In genomic region chr9:129626079-129626943, GRCh38 we compare ENCODE assay signal across 8 cellular contexts. TPM values are rescaled to one million over a fixed set of nuclear protein-coding genes. Genes with fewer than 3 reads are reported as not detected.
A peak's percentile ranks its signal among the peaks of the same experiment; 100 is the strongest.
DNase-seq lines count a peak whose midpoint lies in the region; ATAC-seq and TF ChIP-seq lines count a peak whose summit lies in the region.

A gene with protein sequence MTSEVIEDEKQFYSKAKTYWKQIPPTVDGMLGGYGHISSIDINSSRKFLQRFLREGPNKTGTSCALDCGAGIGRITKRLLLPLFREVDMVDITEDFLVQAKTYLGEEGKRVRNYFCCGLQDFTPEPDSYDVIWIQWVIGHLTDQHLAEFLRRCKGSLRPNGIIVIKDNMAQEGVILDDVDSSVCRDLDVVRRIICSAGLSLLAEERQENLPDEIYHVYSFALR (plus strand): TSS chr9:129626163. CDS start chr9:129632704, 6,541 bp downstream.

- H3F3A ChIP-seq in MM.1S (ENCODE audit: insufficient read depth, low read length) = peaks cover 11% of the 10 kb centered on the region

- H4K20me1 ChIP-seq in MM.1S (ENCODE audit: insufficient read depth, low read length) (peaks cover 17% of the 10 kb centered on the region; the same call in 1 of the 2 replicates), osteoblast (ENCODE audit: insufficient read depth, low read length) (peaks cover 41% of the 10 kb centered on the region)

- H3K4me3 ChIP-seq in HAP-1 (peak within 1 kb of the TSS; percentile 90), MM.1S (ENCODE audit: low read length) (peak within 1 kb of the TSS; percentile 98), osteoblast (ENCODE audit: insufficient read depth, low read length) (peak within 1 kb of the TSS; percentile 78), thoracic aorta (peak within 1 kb of the TSS; percentile 90)

- H3K27me3 ChIP-seq in HAP-1 (ENCODE audit: low read depth) (no peaks in the 10 kb centered on the region), MM.1S (replicated peaks; ENCODE audit: insufficient read depth, low read length) (peaks cover 7% of the 10 kb centered on the region; the same call in 1 of the 2 replicates), osteoblast (ENCODE audit: insufficient read depth, low read length) (no peaks in the 10 kb centered on the region), thoracic aorta (replicated peaks; ENCODE audit: insufficient read depth) (no peaks in the 10 kb centered on the region)

- H3K9me3 ChIP-seq in HAP-1 (no peaks in the 10 kb centered on the region), MM.1S (replicated peaks; ENCODE audit: insufficient read depth, low read length) (no peaks in the 10 kb centered on the region), osteoblast (ENCODE audit: low read depth, low read length) (no peaks in the 10 kb centered on the region), thoracic aorta (no peaks in the 10 kb centered on the region)

- no peaks in the 10 kb centered on the region for H3K9me2 ChIP-seq in MM.1S (replicated peaks; ENCODE audit: insufficient read depth, low read length)

- H3K4me2 ChIP-seq in MM.1S (ENCODE audit: low read depth, low read length) (peak within 1 kb of the TSS; percentile 98), osteoblast (ENCODE audit: insufficient read depth, low read length) (peak within 1 kb of the TSS; percentile 97)

- H3K4me1 ChIP-seq in HAP-1 = peaks cover 29% of the 10 kb centered on the region
- H3K4me1 ChIP-seq in MM.1S (ENCODE audit: low read length) = peaks cover 8% of the 10 kb centered on the region; the same call in 1 of the 2 replicates
- peaks cover 61% of the 10 kb centered on the region for H3K4me1 ChIP-seq in osteoblast (ENCODE audit: insufficient read depth, low read length)
- H3K4me1 ChIP-seq in thoracic aorta (ENCODE audit: control insufficient read depth in 1 of 2, low read depth in 2 of 2) = peaks cover 13 to 54% of the 10 kb centered on the region in 2 donors

- H3K27ac ChIP-seq in MM.1S (ENCODE audit: low read length) (peak within 1 kb of the TSS; percentile 84), osteoblast (ENCODE audit: low read depth, low read length) (peak within 1 kb of the TSS; percentile 95), thoracic aorta (peak within 1 kb of the TSS; percentile 84 to 88)

- in situ Hi-C loops in HAP-1 (cut with MboI; ENCODE audit: low sequenced_read_pairs) = no loop called here

- peaks cover 54% of the 10 kb centered on the region for H3K79me2 ChIP-seq in MM.1S (ENCODE audit: low read length)
- peaks cover 53% of the 10 kb centered on the region for H3K79me2 ChIP-seq in osteoblast (ENCODE audit: insufficient read depth, low read length)

- peak within 1 kb of the TSS; percentile 74 for H2AFZ ChIP-seq in MM.1S (ENCODE audit: low read length)
- H2AFZ ChIP-seq in osteoblast (ENCODE audit: low read length) = peak within 1 kb of the TSS; percentile 58

- H3K36me3 ChIP-seq in HAP-1 (replicated peaks) = peaks cover 37% of the 10 kb centered on the region
- H3K36me3 ChIP-seq in MM.1S (replicated peaks; ENCODE audit: insufficient read depth, low read length) = no peaks in the 10 kb centered on the region; the same call in 1 of the 2 replicates
- peaks cover 11% of the 10 kb centered on the region for H3K36me3 ChIP-seq in osteoblast (ENCODE audit: insufficient read depth, low read length)
- no peaks in the 10 kb centered on the region for H3K36me3 ChIP-seq in thoracic aorta

- peak within 1 kb of the TSS; percentile 97 for H3K9ac ChIP-seq in MM.1S (ENCODE audit: low read length)

- ATAC-seq in SK-N-SH treated with all-trans-retinoic acid at 6 μM for 48 hours (peak; percentile 76), thoracic aorta (ENCODE audit: insufficient number of reproducible peaks, low FRiP score, low read depth) (peak; percentile 75)

- peak; percentile 77 for DNase-seq in GDM1 (lab: John Stamatoyannopoulos, UW)
- peak; percentile 69 to 86 for DNase-seq in HAP-1 (ENCODE audit: low spot score in 2 of 2)
- DNase-seq in MM.1S = peak; percentile 85
- DNase-seq in activated naive CD4-positive, alpha-beta T cell treated with anti-CD3 and anti-CD28 coated beads, Interleukin-2, amount 50 U/mL, for 16 hours = peak; percentile 82
- DNase-seq in glomerular endothelial cell (ENCODE audit: extremely low read depth, low read depth, low spot score) = no peak
- DNase-seq in osteoblast (ENCODE audit: insufficient read length, low spot score, missing footprints) = peak; percentile 97
- DNase-seq in thoracic aorta (ENCODE audit: low spot score) = no peak

- TF ChIP-seq CTCF in MM.1S (IDR thresholded peaks at IDR 0.05; ENCODE audit: low read length) (no peak), osteoblast (IDR thresholded peaks at IDR 0.05; ENCODE audit: extremely low read depth, low read depth, low read length) (no peak), thoracic aorta (IDR thresholded peaks at IDR 0.05) (no peak)

TF ChIP-seq in SK-N-SH treated with all-trans-retinoic acid at 6 μM for 48 hours, 23 proteins besides CTCF, POLR2A, EP300 and RAD21:
- TF ChIP-seq BACH2 (CRISPR knock-in tag; IDR thresholded peaks at IDR 0.05; ENCODE audit: borderline replicate concordance) (no peak), SNAI2 (CRISPR knock-in tag; IDR thresholded peaks at IDR 0.05) (peak; percentile 36; the same call in 1 of the 2 replicates)

RNA-seq across cellular contexts. Expression of the gene that starts here (rescaled TPM):
- total RNA-seq in glomerular endothelial cell (28.8 and 31.2 TPM in 2 replicates), osteoblast (26.4 and 28.6 TPM in 2 replicates), thoracic aorta (10 to 100 TPM; 16.9 to 27.2 TPM)

Comparison
In these comparisons a context has a peak if more than half of its experiments do, and no peak if none do; other contexts are left out.
1. DNase-seq: peak in GDM1 (single experiment), HAP-1 (2 of 2), MM.1S (single experiment), activated naive CD4-positive, alpha-beta T cell treated with anti-CD3 and anti-CD28 coated beads, Interleukin-2, amount 50 U/mL, for 16 hours (single experiment) and osteoblast (single experiment); none in glomerular endothelial cell (single experiment) and thoracic aorta (single experiment).
2. Peak in every context shown above with its lines, with median percentiles within 50 percentile points of each other: H3K4me3 ChIP-seq and H3K27ac ChIP-seq.